24 cellular contexts compared by ENCODE assay signal in the genomic region with DNA sequence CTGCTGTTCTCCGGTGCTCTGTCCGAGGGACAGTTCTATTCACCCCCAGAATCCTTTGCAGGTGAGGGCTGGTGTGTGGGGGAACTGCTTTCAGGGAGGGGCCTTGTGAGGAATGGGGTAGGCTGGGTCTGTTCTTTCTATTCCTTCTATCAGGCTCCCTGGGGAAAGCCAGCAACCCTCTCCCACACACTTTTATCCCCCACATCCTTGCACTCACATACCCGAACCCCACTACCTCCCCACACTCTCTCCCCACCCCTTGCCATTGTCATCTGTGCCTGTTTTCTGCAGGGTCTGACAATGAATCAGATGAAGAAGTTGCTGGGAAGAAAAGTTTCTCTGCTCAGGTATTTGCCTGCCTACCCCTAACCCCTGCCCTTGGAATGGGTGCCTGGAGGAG. TPM values are rescaled to one million over a fixed set of nuclear protein-coding genes. Genes with fewer than 3 reads are reported as not detected.
DNase-seq lines count a peak whose midpoint lies in the region; ATAC-seq, FAIRE-seq and TF ChIP-seq lines count a peak whose summit lies in the region.
"Had no signal": no experiment of that assay in that cellular context is flagged by ENCODE, and none has a peak within 500 bp of the region (broad histone marks: within the 10 kb centered on the region; RNA-seq: fewer than 3 reads in every experiment).

No MANE protein-coding gene starts in this region.

- peak overlapping the region in 7 of 10 donors; percentile 42 to 81 (median 53) for H3K4me3 Mint-ChIP-seq in naive thymus-derived CD4-positive, alpha-beta T cell

- WGBS in thyroid gland, 2 donors = 92 to 95% methylated on average over 3 of the region's 3 CpGs

- ATAC-seq in naive thymus-derived CD4-positive, alpha-beta T cell = no peak
- no peak for ATAC-seq in HG03135 (IDR thresholded peaks at IDR 0.05; ENCODE audit: unreplicated experiment)
- no peak for ATAC-seq in GM19328 (IDR thresholded peaks at IDR 0.05; ENCODE audit: unreplicated experiment)

- H3K27ac ChIP-seq in angular gyrus (ENCODE audit: low read depth, low read length) (peak overlapping the region; percentile 78), thyroid gland (peak overlapping the region in 2 of 3 donors; percentile 12 to 79)
- no peak overlapping the region for H3K27ac ChIP-seq in naive thymus-derived CD4-positive, alpha-beta T cell (ENCODE audit: low read depth, low read length)

- peaks cover 22 to 59% (median 44%) of the 10 kb centered on the region in 7 donors for H3K4me1 Mint-ChIP-seq in naive thymus-derived CD4-positive, alpha-beta T cell

- H3K27me3 Mint-ChIP-seq in naive thymus-derived CD4-positive, alpha-beta T cell = no peaks in the 10 kb centered on the region

- POLR2A ChIA-PET in naive thymus-derived CD4-positive, alpha-beta T cell (lab: Charles Lee) = interaction anchor here (0.8 to 2.4 kb wide), 4 partner anchors 8 to 21 kb away, joined by 3 to 14 read pairs (median 5); partner anchors contain the start of gene STARD3

- H3K4me1 ChIP-seq in naive thymus-derived CD4-positive, alpha-beta T cell (ENCODE audit: control insufficient read depth in 2 of 2, insufficient read depth in 2 of 2, low read length in 2 of 2) = peaks cover 0 to 35% of the 10 kb centered on the region in 2 donors
- peaks cover 15 to 20% of the 10 kb centered on the region in 2 donors for H3K4me1 ChIP-seq in thyroid gland

- no peaks in the 10 kb centered on the region for H3K9me3 Mint-ChIP-seq in naive thymus-derived CD4-positive, alpha-beta T cell
- H3K9me3 Mint-ChIP-seq: activated T-helper 2 cell treated with anti-CD3 and anti-CD28 coated beads, Interferon-gamma antibody, Interleukin-2, Interleukin-4, amounts not matched to agents 10 μg/mL and 5 μg/mL and 100 μg/mL, durations not matched to agents 14 hours and 24 hours and 36 hours had no signal

- intact Hi-C loops in naive thymus-derived CD4-positive, alpha-beta T cell (cut with micrococcal nuclease) = no loop called here
- intact Hi-C loops in thyroid gland (cut with DNase I) = no loop called here

- CTCF ChIA-PET in naive thymus-derived CD4-positive, alpha-beta T cell (lab: Charles Lee) = interaction anchor here (1.0 to 2.0 kb wide), 4 partner anchors 10 to 71 kb away, joined by 3 to 8 read pairs (median 5); no protein-coding TSS in a partner anchor

- no peak overlapping the region for H3K4me3 ChIP-seq in naive thymus-derived CD4-positive, alpha-beta T cell (ENCODE audit: low read length)
- H3K4me3 ChIP-seq in thyroid gland (replicated peaks in 1 of 3) = no peak overlapping the region
- H3K4me3 ChIP-seq: adrenal gland, right lobe of liver had no signal

- FAIRE-seq in GM12891 (lab: Jason Lieb, UNC) = peak; percentile 59
- FAIRE-seq: H1, HTR-8/SVneo had no signal

- H3K36me3 ChIP-seq in naive thymus-derived CD4-positive, alpha-beta T cell (ENCODE audit: control insufficient read depth in 2 of 3, insufficient read depth in 3 of 3, low read length in 3 of 3) = peaks cover 0 to 78% (median 4%) of the 10 kb centered on the region in 3 experiments
- peaks cover 17 to 18% of the 10 kb centered on the region in 2 donors for H3K36me3 ChIP-seq in thyroid gland
- H3K36me3 ChIP-seq: right lobe of liver had no signal

- peaks cover 0 to 21% (median 7%) of the 10 kb centered on the region in 5 donors for H3K36me3 Mint-ChIP-seq in naive thymus-derived CD4-positive, alpha-beta T cell

- TF ChIP-seq POLR2A in GM12891 (IDR thresholded peaks at IDR 0.05; ENCODE audit: low read depth, low read length) (no peak), thyroid gland (IDR thresholded peaks at IDR 0.05) (no peak)

- DNase-seq in GM12891 (ENCODE audit: insufficient read length, low spot score) (no peak), thyroid gland (no peak), GM20000 (ENCODE audit: low spot score) (no peak)
- DNase-seq in naive thymus-derived CD4-positive, alpha-beta T cell = no peak
- DNase-seq: activated CD4-positive, alpha-beta T cell treated with anti-CD3 and anti-CD28 coated beads for 4 hours; AML-193; central memory CD4-positive, alpha-beta T cell; EL; erythroblast; Karpas-422; NCI-H1048; NCI-H2029; NCI-H446 treated with DMSO at 0.1 percent for 48 hours; occipital lobe; right lobe of liver; stimulated activated CD4-positive, alpha-beta T cell treated with anti-CD3 and anti-CD28 coated beads, Interleukin-1b, Interleukin-23, amount 100 ng/mL, for 48 hours; SW 1271 had no signal

- TF ChIP-seq CTCF in thyroid gland (IDR thresholded peaks at IDR 0.05) = no peak
- TF ChIP-seq CTCF in GM20000 (IDR thresholded peaks at IDR 0.05; ENCODE audit: extremely low read depth, missing control alignments) = no peak

- peak overlapping the region in 8 of 9 donors; percentile 44 to 90 (median 76) for H3K27ac Mint-ChIP-seq in naive thymus-derived CD4-positive, alpha-beta T cell
- H3K27ac Mint-ChIP-seq: activated T-helper 2 cell treated with anti-CD3 and anti-CD28 coated beads, Interferon-gamma antibody, Interleukin-2, Interleukin-4, amounts not matched to agents 10 μg/mL and 5 μg/mL and 100 μg/mL, durations not matched to agents 14 hours and 24 hours and 36 hours had no signal

- H3K9me3 ChIP-seq in naive thymus-derived CD4-positive, alpha-beta T cell (ENCODE audit: control insufficient read depth in 2 of 3, low read length in 3 of 3) = no peaks in the 10 kb centered on the region
- H3K9me3 ChIP-seq in thyroid gland = no peaks in the 10 kb centered on the region
- H3K9me3 ChIP-seq: adrenal gland, right lobe of liver had no signal

- H3K27me3 ChIP-seq in naive thymus-derived CD4-positive, alpha-beta T cell (ENCODE audit: control insufficient read depth in 2 of 2, insufficient read depth in 2 of 2, low read length in 2 of 2) = no peaks in the 10 kb centered on the region
- no peaks in the 10 kb centered on the region for H3K27me3 ChIP-seq in thyroid gland
- H3K27me3 ChIP-seq: adrenal gland, right lobe of liver had no signal

TF ChIP-seq in GM12891, 5 proteins besides CTCF, POLR2A, EP300 and RAD21:
- TF ChIP-seq SPI1 (IDR thresholded peaks at IDR 0.05; ENCODE audit: low read depth, low read length) (no peak), POU2F2 (IDR thresholded peaks at IDR 0.05; ENCODE audit: low read depth, low read length) (no peak), POLR2AphosphoS5 (IDR thresholded peaks at IDR 0.05; ENCODE audit: low read depth, low read length) (no peak), TAF1 (IDR thresholded peaks at IDR 0.05; ENCODE audit: low read depth, low read length) (no peak), PAX5 (IDR thresholded peaks at IDR 0.05; ENCODE audit: insufficient read depth, low read length, severe bottlenecking) (no peak)

RNA-seq across cellular contexts. Expression of gene TCAP, which starts 6.4 kb away (rescaled TPM):
- 0.53 TPM for polyA plus RNA-seq in GM12891 (2012; ENCODE audit: low read depth, missing spikeins)
- 10 to 100 TPM in 1 of 5 experiments, 1 to 10 TPM in 4; 1.7 to 10.5 (median 4.6) TPM for total RNA-seq in naive thymus-derived CD4-positive, alpha-beta T cell
- polyA plus RNA-seq in naive thymus-derived CD4-positive, alpha-beta T cell = under 1 TPM in 1 of 2 donors, not detected in 1; 0.12 TPM
- total RNA-seq in thyroid gland = 1 to 10 TPM in 3 of 4 donors, under 1 TPM in 1; 0.63 to 2.1 (median 1.5) TPM

RNA-seq across cellular contexts. Expression of gene PNMT, which starts 9.5 kb away (rescaled TPM):
- not detected for polyA plus RNA-seq in GM12891 (2012; ENCODE audit: low read depth, missing spikeins)
- under 1 TPM in 4 of 5 experiments, not detected in 1; 0.42 to 0.89 (median 0.50) TPM for total RNA-seq in naive thymus-derived CD4-positive, alpha-beta T cell
- under 1 TPM; 0.36 to 0.48 TPM for polyA plus RNA-seq in naive thymus-derived CD4-positive, alpha-beta T cell
- 1 to 10 TPM in 3 of 4 donors, not detected in 1; 1.1 to 3.3 (median 1.2) TPM for total RNA-seq in thyroid gland
- total RNA-seq: activated T-helper 2 cell treated with anti-CD3 and anti-CD28 coated beads, Interferon-gamma antibody, Interleukin-2, Interleukin-4, amounts not matched to agents 10 μg/mL and 5 μg/mL and 100 μg/mL, durations not matched to agents 14 hours and 24 hours and 36 hours had no signal

RNA-seq across cellular contexts. Expression of gene STARD3, which starts 21.8 kb away (rescaled TPM):
- polyA plus RNA-seq in GM12891 (2012; ENCODE audit: low read depth, missing spikeins) = 28.1 TPM
- 100 to 1,000 TPM in 2 of 5 experiments, 10 to 100 TPM in 3; 69.8 to 143 (median 99.3) TPM for total RNA-seq in naive thymus-derived CD4-positive, alpha-beta T cell
- polyA plus RNA-seq in naive thymus-derived CD4-positive, alpha-beta T cell = 10 to 100 TPM; 46.7 to 56.9 TPM
- 10 to 100 TPM; 44.5 to 73.6 (median 53.0) TPM for total RNA-seq in thyroid gland

RNA-seq across cellular contexts. Expression of gene PGAP3, which starts 29.1 kb away (rescaled TPM):
- 6.9 TPM for polyA plus RNA-seq in GM12891 (2012; ENCODE audit: low read depth, missing spikeins)
- total RNA-seq in naive thymus-derived CD4-positive, alpha-beta T cell = 10 to 100 TPM; 26.3 to 39.9 (median 35.1) TPM
- polyA plus RNA-seq in naive thymus-derived CD4-positive, alpha-beta T cell = 10 to 100 TPM; 13.3 to 20.7 TPM
- 10 to 100 TPM; 55.6 to 88.1 (median 72.7) TPM for total RNA-seq in thyroid gland

RNA-seq across cellular contexts. Expression of gene PPP1R1B, which starts 32.0 kb away (rescaled TPM):
- polyA plus RNA-seq in GM12891 (2012; ENCODE audit: low read depth, missing spikeins) = not detected
- not detected for total RNA-seq in naive thymus-derived CD4-positive, alpha-beta T cell
- polyA plus RNA-seq in naive thymus-derived CD4-positive, alpha-beta T cell = not detected
- total RNA-seq in thyroid gland = 1 to 10 TPM in 1 of 4 donors, not detected in 3; 1.2 TPM
- total RNA-seq: activated T-helper 2 cell treated with anti-CD3 and anti-CD28 coated beads, Interferon-gamma antibody, Interleukin-2, Interleukin-4, amounts not matched to agents 10 μg/mL and 5 μg/mL and 100 μg/mL, durations not matched to agents 14 hours and 24 hours and 36 hours had no signal
